In genomic region chr7:19117081-19117869, GRCh38 we compare ENCODE assay signal across 8 cellular contexts. TPM values are rescaled to one million over a fixed set of nuclear protein-coding genes. Genes with fewer than 3 reads are reported as not detected.
DNase-seq lines count a peak whose midpoint lies in the region; ATAC-seq, FAIRE-seq and TF ChIP-seq lines count a peak whose summit lies in the region.

Gene TWIST1 (minus strand): TSS chr7:19117636. CDS start chr7:19117321, 315 bp downstream.

- peak within 1 kb of the TSS; percentile 71 for H3K4me3 Mint-ChIP-seq in activated T-helper 1 cell treated with anti-CD3 and anti-CD28 coated beads, Interleukin-12 subunit alpha, Interleukin-12 subunit beta, Interleukin-2, Interleukin-4 antibody, amounts not matched to agents 30 ng/mL and 10 ng/mL and 1 ng/mL, durations not matched to agents 14 hours and 24 hours and 36 hours

- DNase-seq in HTR-8/SVneo (ENCODE audit: insufficient read length, low spot score) (peak; percentile 82), left ventricle myocardium inferior (peak; percentile 61), skeletal muscle cell (ENCODE audit: low read depth) (peak; percentile 90), activated gamma-delta T cell (lab: John Stamatoyannopoulos, UW) (no peak), left lobe of liver (ENCODE audit: low spot score) (no peak)
- DNase-seq in activated T-helper 1 cell treated with anti-CD3 and anti-CD28 coated beads, Interleukin-12 subunit alpha, Interleukin-12 subunit beta, Interleukin-2, Interleukin-4 antibody, amounts not matched to agents 30 ng/mL and 10 ng/mL and 1 ng/mL, durations not matched to agents 14 hours and 24 hours and 36 hours (ENCODE audit: low spot score): no peak

- H3K4me1 Mint-ChIP-seq in activated T-helper 1 cell treated with anti-CD3 and anti-CD28 coated beads, Interleukin-12 subunit alpha, Interleukin-12 subunit beta, Interleukin-2, Interleukin-4 antibody, amounts not matched to agents 30 ng/mL and 10 ng/mL and 1 ng/mL, durations not matched to agents 14 hours and 24 hours and 36 hours (ENCODE audit: low read depth): no peaks in the 10 kb centered on the region

- H3K4me1 ChIP-seq in left ventricle myocardium inferior: peaks cover 29% of the 10 kb centered on the region

- no peak for TF ChIP-seq CTCF in left ventricle myocardium inferior (IDR thresholded peaks at IDR 0.05; ENCODE audit: borderline replicate concordance)

- H3K4me3 ChIP-seq in left ventricle myocardium inferior: peak within 1 kb of the TSS; percentile 72
- peak within 1 kb of the TSS; percentile 98 for H3K4me3 ChIP-seq in skeletal muscle cell (ENCODE audit: low read depth, low read length)

- peak; percentile 74 for FAIRE-seq in HTR-8/SVneo (lab: Jason Lieb, UNC)

- peaks cover 65% of the 10 kb centered on the region for H3K27me3 Mint-ChIP-seq in activated T-helper 1 cell treated with anti-CD3 and anti-CD28 coated beads, Interleukin-12 subunit alpha, Interleukin-12 subunit beta, Interleukin-2, Interleukin-4 antibody, amounts not matched to agents 30 ng/mL and 10 ng/mL and 1 ng/mL, durations not matched to agents 14 hours and 24 hours and 36 hours (ENCODE audit: insufficient read depth)

- H3K27ac Mint-ChIP-seq in activated T-helper 1 cell treated with anti-CD3 and anti-CD28 coated beads, Interleukin-12 subunit alpha, Interleukin-12 subunit beta, Interleukin-2, Interleukin-4 antibody, amounts not matched to agents 30 ng/mL and 10 ng/mL and 1 ng/mL, durations not matched to agents 14 hours and 24 hours and 36 hours: no peak within 1 kb of the TSS

- H3K9me3 ChIP-seq in left ventricle myocardium inferior (replicated peaks): no peaks in the 10 kb centered on the region

- H3K27me3 ChIP-seq in left ventricle myocardium inferior (ENCODE audit: low read depth): peaks cover 98% of the 10 kb centered on the region

- H3K36me3 Mint-ChIP-seq in activated T-helper 1 cell treated with anti-CD3 and anti-CD28 coated beads, Interleukin-12 subunit alpha, Interleukin-12 subunit beta, Interleukin-2, Interleukin-4 antibody, amounts not matched to agents 30 ng/mL and 10 ng/mL and 1 ng/mL, durations not matched to agents 14 hours and 24 hours and 36 hours (ENCODE audit: low read depth): no peaks in the 10 kb centered on the region

- no peaks in the 10 kb centered on the region for H3K36me3 ChIP-seq in left ventricle myocardium inferior

- ATAC-seq in GM18498 (IDR thresholded peaks at IDR 0.05; ENCODE audit: unreplicated experiment) (peak; percentile 54), HG03108 (IDR thresholded peaks at IDR 0.05; ENCODE audit: unreplicated experiment) (no peak), left lobe of liver (no peak)

- intact Hi-C loops in activated T-helper 1 cell treated with anti-CD3 and anti-CD28 coated beads, Interleukin-12 subunit alpha, Interleukin-12 subunit beta, Interleukin-2, Interleukin-4 antibody, amounts not matched to agents 30 ng/mL and 10 ng/mL and 1 ng/mL, durations not matched to agents 14 hours and 24 hours and 36 hours (cut with micrococcal nuclease): loop anchor here (1.0 to 10.0 kb wide), 3 partner anchors 28 to 372 kb away; partner anchors contain the start of gene FERD3L
- intact Hi-C loops in left ventricle myocardium inferior (cut with micrococcal nuclease): no loop called here

- H3K9me3 Mint-ChIP-seq in activated T-helper 1 cell treated with anti-CD3 and anti-CD28 coated beads, Interleukin-12 subunit alpha, Interleukin-12 subunit beta, Interleukin-2, Interleukin-4 antibody, amounts not matched to agents 30 ng/mL and 10 ng/mL and 1 ng/mL, durations not matched to agents 14 hours and 24 hours and 36 hours: no peaks in the 10 kb centered on the region

- H3K27ac ChIP-seq in left ventricle myocardium inferior (replicated peaks): peak within 1 kb of the TSS; percentile 65

RNA-seq across cellular contexts. Expression of gene TWIST1, which starts in this region (rescaled TPM):
- total RNA-seq in activated T-helper 1 cell treated with anti-CD3 and anti-CD28 coated beads, Interleukin-12 subunit alpha, Interleukin-12 subunit beta, Interleukin-2, Interleukin-4 antibody, amounts not matched to agents 30 ng/mL and 10 ng/mL and 1 ng/mL, durations not matched to agents 14 hours and 24 hours and 36 hours: 5.6 and 8.1 TPM in 2 replicates
- total RNA-seq in left ventricle myocardium inferior (1.3 TPM), left lobe of liver (not detected)

Comparison
In these comparisons a context has a peak if more than half of its experiments do, and no peak if none do; other contexts are left out.
1. DNase-seq: peak in HTR-8/SVneo (single experiment), left ventricle myocardium inferior (single experiment) and skeletal muscle cell (single experiment); none in activated T-helper 1 cell treated with anti-CD3 and anti-CD28 coated beads, Interleukin-12 subunit alpha, Interleukin-12 subunit beta, Interleukin-2, Interleukin-4 antibody, amounts not matched to agents 30 ng/mL and 10 ng/mL and 1 ng/mL, durations not matched to agents 14 hours and 24 hours and 36 hours (single experiment), activated gamma-delta T cell (single experiment) and left lobe of liver (single experiment).